17 cellular contexts compared by ENCODE assay signal in genomic region chr9:93317495-93318094, GRCh38.
"Had no signal": no experiment of that assay in that cellular context is flagged by ENCODE, and none has a peak within 500 bp of the region (broad histone marks: within the 10 kb centered on the region; RNA-seq: fewer than 3 reads in every experiment).

No MANE protein-coding gene starts in this region.

- H3K27ac ChIP-seq: adrenal gland, coronary artery, heart left ventricle, neutrophil, right atrium auricular region, suprapubic skin, VCaP had no signal

- H3K9me3 ChIP-seq: adrenal gland, heart left ventricle, neutrophil, right atrium auricular region, suprapubic skin had no signal

- H3K9me3 Mint-ChIP-seq: stimulated activated naive B cell treated with anti-CD40 and anti-IgM and Interleukin-4, amounts not matched to agents 10 μg/mL and 1 μg/mL and 100 μg/mL, for 72 hours; T-cell had no signal

- H3K4me1 Mint-ChIP-seq: stimulated activated naive B cell treated with anti-CD40 and anti-IgM and Interleukin-4, amounts not matched to agents 10 μg/mL and 1 μg/mL and 100 μg/mL, for 72 hours had no signal

- H3K36me3 ChIP-seq: adrenal gland, neutrophil, suprapubic skin had no signal

- ATAC-seq: activated CD4-positive, alpha-beta T cell treated with anti-CD3 and anti-CD28 coated beads for 36 hours; left ventricle myocardium superior; stimulated activated naive B cell treated with anti-CD40 and anti-IgM and Interleukin-4, amounts not matched to agents 10 μg/mL and 1 μg/mL and 100 μg/mL, for 72 hours had no signal

- H3K4me3 ChIP-seq: adrenal gland, coronary artery, heart left ventricle, right atrium auricular region, smooth muscle cell, suprapubic skin had no signal

- H3K27ac Mint-ChIP-seq: activated CD4-positive, alpha-beta T cell treated with anti-CD3 and anti-CD28 coated beads for 36 hours; stimulated activated naive B cell treated with anti-CD40 and anti-IgM and Interleukin-4, amounts not matched to agents 10 μg/mL and 1 μg/mL and 100 μg/mL, for 72 hours had no signal

- DNase-seq: activated CD4-positive, alpha-beta T cell treated with anti-CD3 and anti-CD28 coated beads for 36 hours; activated naive CD4-positive, alpha-beta T cell; activated T-cell treated with anti-CD3 and anti-CD28 coated beads, Interleukin-2, amount 50 U/mL, for 48 hours; adrenal gland; central memory CD4-positive, alpha-beta T cell; effector CD8-positive, alpha-beta T cell; left ventricle myocardium superior; stimulated activated naive B cell treated with anti-CD40 and anti-IgM and Interleukin-4, amounts not matched to agents 10 μg/mL and 1 μg/mL and 100 μg/mL, for 72 hours; T-cell; T1000 had no signal

- H3K4me1 ChIP-seq: right atrium auricular region had no signal

- H3K27me3 ChIP-seq: adrenal gland, right atrium auricular region, suprapubic skin had no signal

- H3K36me3 Mint-ChIP-seq: stimulated activated naive B cell treated with anti-CD40 and anti-IgM and Interleukin-4, amounts not matched to agents 10 μg/mL and 1 μg/mL and 100 μg/mL, for 72 hours; T-cell had no signal

- H3K4me3 Mint-ChIP-seq: activated CD4-positive, alpha-beta T cell treated with anti-CD3 and anti-CD28 coated beads for 36 hours; stimulated activated naive B cell treated with anti-CD40 and anti-IgM and Interleukin-4, amounts not matched to agents 10 μg/mL and 1 μg/mL and 100 μg/mL, for 72 hours had no signal
